8 cellular contexts compared by ENCODE assay signal in the genomic region with DNA sequence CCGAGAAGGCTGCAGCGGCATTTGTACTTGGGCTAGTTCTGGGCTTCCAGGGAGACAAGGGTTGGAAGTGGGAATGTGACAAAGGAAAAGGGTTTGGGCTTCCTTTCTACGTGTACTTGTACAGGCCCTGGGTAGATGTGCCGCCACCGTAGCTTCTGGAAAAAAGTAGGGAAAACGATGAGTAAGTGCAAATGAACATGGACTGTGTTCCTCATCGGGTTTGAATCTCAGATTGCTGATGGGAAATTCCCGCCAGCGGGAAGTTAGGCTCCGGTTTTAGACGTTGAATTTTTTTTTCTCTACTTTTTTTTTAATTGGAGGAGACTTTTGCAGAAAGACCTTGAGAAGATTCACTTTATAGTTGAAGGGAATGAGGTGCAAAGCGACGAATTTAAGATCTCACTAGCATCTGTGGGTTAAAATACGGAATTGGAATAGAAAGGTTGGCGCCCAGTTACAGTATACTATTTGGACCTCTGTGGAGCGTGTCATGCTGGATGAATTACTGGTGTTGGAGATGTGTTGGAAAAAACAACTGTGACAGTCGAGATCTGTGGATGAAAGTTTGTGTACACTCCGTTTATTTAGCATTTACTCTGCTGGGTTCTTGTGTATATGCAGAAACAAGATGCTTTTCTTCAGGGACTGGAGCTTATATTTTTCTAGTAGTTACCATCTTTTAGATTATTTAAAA. TPM values are rescaled to one million over a fixed set of nuclear protein-coding genes. Genes with fewer than 3 reads are reported as not detected.
DNase-seq lines count a peak whose midpoint lies in the region; ATAC-seq, FAIRE-seq and TF ChIP-seq lines count a peak whose summit lies in the region.

No MANE protein-coding gene starts in this region.

- intact Hi-C loops in right cardiac atrium (cut with DNase I), result no loop called here
- intact Hi-C loops in gastrocnemius medialis (cut with DNase I; ENCODE audit: low total_unique reads), result loop anchor here (10.0 kb wide), 1 partner anchor 728 kb away; no protein-coding TSS in a partner anchor

- H3K9me3 ChIP-seq in right cardiac atrium (ENCODE audit: control insufficient read depth, low read length) (no peaks in the 10 kb centered on the region), gastrocnemius medialis (no peaks in the 10 kb centered on the region)

- under 1% methylated on average over 18 of the region's 18 CpGs for WGBS in right cardiac atrium

- ATAC-seq in right cardiac atrium (no peak), gastrocnemius medialis (no peak), HG03342 (IDR thresholded peaks at IDR 0.05; ENCODE audit: unreplicated experiment) (no peak), HG02623 (IDR thresholded peaks at IDR 0.05; ENCODE audit: unreplicated experiment) (no peak)

- TF ChIP-seq POLR2A in gastrocnemius medialis (IDR thresholded peaks at IDR 0.05), result no peak

- TF ChIP-seq CTCF in AG04449 (IDR thresholded peaks at IDR 0.05; ENCODE audit: insufficient read depth, low read length, missing control alignments), result no peak
- no peak for TF ChIP-seq CTCF in WI38 (IDR thresholded peaks at IDR 0.05; ENCODE audit: low read depth, low read length)
- TF ChIP-seq CTCF in gastrocnemius medialis (IDR thresholded peaks at IDR 0.05 in 4 of 5, conservative IDR thresholded peaks at IDR 0.05 in 1 of 5), result no peak

- no peaks in the 10 kb centered on the region for H3K27me3 ChIP-seq in right cardiac atrium (ENCODE audit: control insufficient read depth, insufficient read depth)
- no peaks in the 10 kb centered on the region for H3K27me3 ChIP-seq in gastrocnemius medialis

- H3K27ac ChIP-seq in right cardiac atrium (ENCODE audit: low read length), result peak overlapping the region; percentile 95
- H3K27ac ChIP-seq in gastrocnemius medialis, result peak overlapping the region; percentile 93 to 98 (median 96)

- CTCF ChIA-PET in AG04449 (lab: Yijun Ruan, JAX), result interaction anchor here (1.2 to 1.7 kb wide), 3 partner anchors 17 to 313 kb away, joined by 3 to 6 read pairs (median 3); no protein-coding TSS in a partner anchor

- no peaks in the 10 kb centered on the region for H3K36me3 ChIP-seq in gastrocnemius medialis

- peak overlapping the region; percentile 87 for H3K4me3 ChIP-seq in AG04449 (ENCODE audit: low read depth, low read length)
- peak overlapping the region; percentile 95 for H3K4me3 ChIP-seq in WI38 (ENCODE audit: low read depth, low read length)
- peak overlapping the region; percentile 83 for H3K4me3 ChIP-seq in right cardiac atrium (ENCODE audit: low read length)
- H3K4me3 ChIP-seq in gastrocnemius medialis, result peak overlapping the region; percentile 68 to 92 (median 86)

- FAIRE-seq in GM18507 (lab: Jason Lieb, UNC), result peak; percentile 51

- H3K4me1 ChIP-seq in right cardiac atrium (ENCODE audit: control insufficient read depth, insufficient read depth, low read length) (peaks cover 5% of the 10 kb centered on the region), gastrocnemius medialis (peaks cover 54 to 57% of the 10 kb centered on the region in 2 donors)

- POLR2A ChIA-PET in AG04449 (lab: Yijun Ruan, JAX), result interaction anchor here (0.6 to 3.1 kb wide), 12 partner anchors 11 to 732 kb away, joined by 3 to 16 read pairs (median 5); partner anchors contain the start of genes SLC36A1 and SPARC

- in situ Hi-C loops in gastrocnemius medialis (cut with MboI; ENCODE audit: low sequenced_read_pairs in 4 of 4), result no loop called here

- no peak for DNase-seq in AG04449 (ENCODE audit: low read depth, low spot score)
- no peak for DNase-seq in GM18507 (ENCODE audit: extremely low spot score, insufficient read length, low read depth)
- no peak for DNase-seq in right cardiac atrium
- peak in 1 of 2 donors; percentile 11 for DNase-seq in gastrocnemius medialis
- no peak for DNase-seq in SHP77 treated with DMSO at 0.1 percent for 48 hours (lab: John Stamatoyannopoulos, UW)

RNA-seq across cellular contexts. Expression of gene G3BP1, which starts 1.3 kb away (rescaled TPM):
- total RNA-seq in right cardiac atrium (100 to 1,000 TPM in 3 of 4 donors, 10 to 100 TPM in 1; 94.8 to 121 (median 112) TPM), gastrocnemius medialis (100 to 1,000 TPM in 3 of 4 donors, 10 to 100 TPM in 1; 80.5 to 114 (median 108) TPM)
- 25.5 TPM for polyA plus RNA-seq in right cardiac atrium

RNA-seq across cellular contexts. Expression of gene ATOX1, which starts 14.6 kb away (rescaled TPM):
- total RNA-seq in right cardiac atrium (10 to 100 TPM; 61.0 to 80.3 (median 75.1) TPM), gastrocnemius medialis (10 to 100 TPM; 31.4 to 71.6 (median 55.3) TPM)
- polyA plus RNA-seq in right cardiac atrium, result 135 TPM
